8 cellular contexts compared by ENCODE assay signal in the genomic region with DNA sequence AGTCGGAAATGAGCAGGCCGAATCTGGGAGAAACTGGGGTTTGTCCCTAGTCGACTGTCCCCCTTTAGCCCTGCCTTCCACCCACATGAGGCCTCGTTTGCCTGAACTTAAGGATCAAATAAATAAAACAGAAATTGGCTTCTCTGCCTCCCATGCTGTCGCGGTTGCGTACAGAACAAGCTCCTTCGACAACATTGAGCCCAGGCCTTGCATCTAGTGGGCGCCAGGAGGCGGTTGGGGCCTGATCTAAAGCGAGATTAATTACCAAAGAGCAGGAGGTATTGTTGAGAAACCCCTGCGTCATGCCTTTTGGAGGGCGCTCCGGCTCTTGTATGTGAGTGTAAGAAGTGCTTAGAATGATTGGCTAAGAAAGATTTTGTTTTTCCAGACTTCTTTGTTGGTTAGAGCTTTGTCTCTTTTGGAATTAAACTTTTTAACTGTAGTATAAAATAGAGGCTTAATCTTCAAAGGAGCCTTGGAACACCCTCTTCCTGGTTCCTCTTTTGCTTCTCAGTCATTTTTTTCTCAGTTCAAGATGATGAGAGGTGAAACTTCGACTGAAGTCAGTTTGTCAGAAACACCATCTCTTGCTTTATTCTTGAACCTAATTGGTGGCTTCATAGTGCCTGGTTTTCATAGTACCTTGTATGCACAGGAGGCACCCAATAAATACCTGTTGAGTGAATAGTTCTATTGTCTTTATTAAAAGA. TPM values are rescaled to one million over a fixed set of nuclear protein-coding genes. Genes with fewer than 3 reads are reported as not detected.
DNase-seq lines count a peak whose midpoint lies in the region; ATAC-seq and TF ChIP-seq lines count a peak whose summit lies in the region.

No MANE protein-coding gene starts in this region.

- intact Hi-C loops in OCI-LY7 (cut with micrococcal nuclease; ENCODE audit: unreplicated experiment), result loop anchor here (1.0 to 5.0 kb wide), 5 partner anchors 51 to 298 kb away; a partner anchor contains a TSS

- POLR2A ChIA-PET in OCI-LY7 (lab: Charles Lee), result interaction anchor here (0.6 to 5.3 kb wide), 13 partner anchors 10 to 209 kb away, joined by 3 to 47 read pairs (median 5); a partner anchor contains a TSS

- H3K27ac ChIP-seq in OCI-LY7 (ENCODE audit: low read depth, low read length, poor library complexity, severe bottlenecking), result peak overlapping the region; percentile 79
- H3K27ac ChIP-seq in muscle layer of duodenum (ENCODE audit: low read length), result peak overlapping the region; percentile 99

- H3K4me3 ChIP-seq in OCI-LY7 (ENCODE audit: low read depth, low read length, poor library complexity, severe bottlenecking) (peak overlapping the region; percentile 96), muscle layer of duodenum (ENCODE audit: low read depth in 1 of 2, low read length in 2 of 2) (peak overlapping the region; percentile 83 to 97)

- H3K4me1 ChIP-seq in OCI-LY7 (ENCODE audit: insufficient read depth, low read length, poor library complexity, severe bottlenecking) (peaks cover 15% of the 10 kb centered on the region), muscle layer of duodenum (ENCODE audit: control insufficient read depth in 1 of 2, insufficient read depth in 2 of 2, low read length in 2 of 2) (peaks cover 0 to 6% of the 10 kb centered on the region in 2 donors)

- H3K36me3 ChIP-seq in OCI-LY7 (ENCODE audit: insufficient read depth, low read length) (peaks cover 42% of the 10 kb centered on the region), muscle layer of duodenum (ENCODE audit: control insufficient read depth in 1 of 2, insufficient read depth in 2 of 2, low read length in 2 of 2) (peaks cover 0 to 10% of the 10 kb centered on the region in 2 donors)

- H3K9me3 ChIP-seq in OCI-LY7 (ENCODE audit: low read length) (no peaks in the 10 kb centered on the region), muscle layer of duodenum (ENCODE audit: control insufficient read depth in 1 of 2, low read length in 2 of 2) (no peaks in the 10 kb centered on the region)

- DNase-seq in CMK (ENCODE audit: low read depth) (peak; percentile 24), HPDE6-E6E7 (ENCODE audit: extremely low spot score) (peak; percentile 74), OCI-LY7 (ENCODE audit: low spot score) (peak; percentile 90)
- DNase-seq in activated T-cell treated with anti-CD3 and anti-CD28 coated beads, Interleukin-2, amount 50 U/mL, for 1 hour, result peak; percentile 77
- peak; percentile 46 for DNase-seq in stimulated activated CD8-positive, alpha-beta memory T cell treated with anti-CD3 and anti-CD28 coated beads, Interleukin-7, amount 100 ng/mL, for 24 hours (ENCODE audit: low read depth)

- H3K4me2 ChIP-seq in OCI-LY7 (ENCODE audit: low read length), result peak overlapping the region; percentile 88

- TF ChIP-seq CTCF in OCI-LY7 (conservative IDR thresholded peaks at IDR 0.05; ENCODE audit: low read length), result peak; percentile 86

- peaks cover 56% of the 10 kb centered on the region for H3K79me2 ChIP-seq in OCI-LY7 (ENCODE audit: insufficient read depth, low read depth, low read length)

- CTCF ChIA-PET in OCI-LY7 (lab: Charles Lee; ENCODE audit: unreplicated experiment), result interaction anchor here (0.7 to 1.4 kb wide), 4 partner anchors 51 to 160 kb away, joined by 4 to 11 read pairs (median 4); a partner anchor contains a TSS

- peak overlapping the region; percentile 63 for H2AFZ ChIP-seq in OCI-LY7 (ENCODE audit: low read length)

- ATAC-seq in GM19467 (IDR thresholded peaks at IDR 0.05; ENCODE audit: unreplicated experiment), result peak; percentile 45
- peak; percentile 72 for ATAC-seq in esophagus mucosa

- no peaks in the 10 kb centered on the region for H3K9me2 ChIP-seq in OCI-LY7 (ENCODE audit: insufficient read depth, low read length)

- no TSS peak for BruUV-seq in OCI-LY7 (replicated peaks; lab: Mats Ljungman, UMichigan)

- H4K20me1 ChIP-seq in OCI-LY7 (ENCODE audit: insufficient read depth, low read length), result peaks cover 10% of the 10 kb centered on the region; the same call in 1 of the 2 replicates

- no peaks in the 10 kb centered on the region for H3K27me3 ChIP-seq in muscle layer of duodenum (ENCODE audit: low read depth, low read length)

RNA-seq across cellular contexts. Expression of a gene that starts 0.8 kb away (rescaled TPM):
- 26.9 and 39.9 TPM in 2 replicates for total RNA-seq in OCI-LY7 (2014; rRNA removed; shearing (Covaris generic))
- total RNA-seq in OCI-LY7 (2022) (41.9 and 59.4 TPM in 2 replicates), esophagus mucosa (121 TPM)

RNA-seq across cellular contexts. Expression of a gene that starts 25.2 kb away (rescaled TPM):
- total RNA-seq in OCI-LY7 (2014; rRNA removed; shearing (Covaris generic)), result 34.5 and 45.0 TPM in 2 replicates
- total RNA-seq in OCI-LY7 (2022) (48.4 and 63.1 TPM in 2 replicates), esophagus mucosa (40.9 TPM)

Comparison
In these comparisons a context has a peak if more than half of its experiments do, and no peak if none do; other contexts are left out.
1. Peak in every context shown above with its lines: DNase-seq, ATAC-seq, H3K4me3 ChIP-seq and H3K27ac ChIP-seq.
2. DNase-seq: peak in every context shown above with its lines; median percentile 90 in OCI-LY7; 77 in activated T-cell treated with anti-CD3 and anti-CD28 coated beads, Interleukin-2, amount 50 U/mL, for 1 hour; 74 in HPDE6-E6E7; 46 in stimulated activated CD8-positive, alpha-beta memory T cell treated with anti-CD3 and anti-CD28 coated beads, Interleukin-7, amount 100 ng/mL, for 24 hours; 24 in CMK.